In the genomic region with DNA sequence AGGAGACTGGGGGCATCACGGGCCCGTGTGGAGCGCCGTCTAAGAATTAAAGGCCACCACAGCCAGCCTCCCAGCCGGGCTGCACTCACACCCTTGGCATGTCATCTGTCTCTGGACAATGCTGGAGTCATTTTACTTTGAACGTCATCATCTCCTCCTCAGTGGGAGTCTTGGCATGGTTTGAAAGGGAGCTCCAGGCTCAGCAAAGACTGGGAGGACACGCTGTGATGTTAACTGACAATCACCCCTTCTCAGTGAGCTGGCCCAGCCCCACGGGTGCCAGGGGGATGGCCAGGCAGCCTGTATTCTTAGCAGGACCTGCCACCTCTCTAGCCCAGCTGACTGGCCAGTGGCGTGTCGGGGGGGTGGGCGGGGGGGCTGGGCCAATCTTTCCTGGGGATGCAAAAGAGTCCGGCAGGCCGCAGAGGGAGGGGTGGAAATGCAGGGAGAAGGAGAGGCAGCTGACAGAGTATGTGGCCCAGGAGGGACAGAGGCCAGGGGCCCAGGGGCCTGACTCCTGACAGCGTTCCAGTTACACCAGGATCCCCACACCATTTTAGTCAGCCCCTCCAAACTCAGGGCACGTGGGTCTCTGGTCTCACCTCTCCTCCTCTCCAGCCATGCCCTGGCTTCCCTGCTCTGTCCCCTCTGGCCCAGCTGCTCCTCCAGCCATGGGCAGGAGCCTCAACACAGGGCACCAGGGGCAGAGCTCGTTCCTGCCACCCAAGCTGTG, we compare ENCODE assay signal across 11 cellular contexts.
DNase-seq lines count a peak whose midpoint lies in the region; ATAC-seq and TF ChIP-seq lines count a peak whose summit lies in the region.
"Had no signal": no experiment of that assay in that cellular context is flagged by ENCODE, and none has a peak within 500 bp of the region (broad histone marks: within the 10 kb centered on the region; RNA-seq: fewer than 3 reads in every experiment).

No MANE protein-coding gene starts in this region.

- no peak for TF ChIP-seq CTCF in fibroblast of mammary gland (conservative IDR thresholded peaks at IDR 0.05; ENCODE audit: control insufficient read depth, insufficient read depth, low read depth, low read length)

- DNase-seq in activated CD4-positive, alpha-beta T cell treated with anti-CD3 and anti-CD28 coated beads, Interleukin-2, amount 10 ng/mL, durations not matched to agents 24 days and 14 days, result no peak
- DNase-seq in activated CD4-positive, alpha-beta T cell treated with anti-CD3 and anti-CD28 coated beads, Interleukin-2, amount 50 U/mL, for 48 hours, result no peak
- DNase-seq in activated CD4-positive, alpha-beta memory T cell treated with anti-CD3 and anti-CD28 coated beads, Interleukin-2, amount 10 ng/mL, durations not matched to agents 7 days and 5 days, result peak; percentile 11
- DNase-seq in fibroblast of mammary gland (ENCODE audit: low read depth), result peak; percentile 64
- peak; percentile 13 for DNase-seq in stimulated activated CD8-positive, alpha-beta memory T cell treated with anti-CD3 and anti-CD28 coated beads, Interleukin-4, amount 100 ng/mL, for 48 hours
- DNase-seq in NCI-H446 treated with DMSO at 0.1 percent for 48 hours (lab: John Stamatoyannopoulos, UW), result no peak
- DNase-seq in stimulated activated naive CD4-positive, alpha-beta T cell treated with Interleukin-2 at 50 U/mL for 16 hours (lab: John Stamatoyannopoulos, UW), result no peak

- no peak for ATAC-seq in GM18868 (IDR thresholded peaks at IDR 0.05; ENCODE audit: unreplicated experiment)
- ATAC-seq: WTC11 had no signal

- peak overlapping the region; percentile 78 for H3K4me3 Mint-ChIP-seq in activated CD4-positive, alpha-beta T cell treated with anti-CD3 and anti-CD28 coated beads, Interleukin-2, amount 10 ng/mL, durations not matched to agents 24 days and 14 days
- no peak overlapping the region for H3K4me3 Mint-ChIP-seq in activated CD4-positive, alpha-beta memory T cell treated with anti-CD3 and anti-CD28 coated beads, Interleukin-2, amount 10 ng/mL, durations not matched to agents 7 days and 5 days
- H3K4me3 Mint-ChIP-seq: type B pancreatic cell, WTC11 had no signal

- CTCF ChIA-PET in activated CD4-positive, alpha-beta memory T cell treated with anti-CD3 and anti-CD28 coated beads, Interleukin-2, amount 10 ng/mL, durations not matched to agents 7 days and 5 days (lab: Charles Lee), result no interaction called here

- POLR2A ChIA-PET in activated CD4-positive, alpha-beta memory T cell treated with anti-CD3 and anti-CD28 coated beads, Interleukin-2, amount 10 ng/mL, durations not matched to agents 7 days and 5 days (lab: Charles Lee), result interaction anchor here (1.0 to 1.1 kb wide), 3 partner anchors 9 to 58 kb away, joined by 3 to 6 read pairs (median 3); no protein-coding TSS in a partner anchor

- peaks cover 33% of the 10 kb centered on the region for H3K36me3 Mint-ChIP-seq in activated CD4-positive, alpha-beta T cell treated with anti-CD3 and anti-CD28 coated beads, Interleukin-2, amount 10 ng/mL, durations not matched to agents 24 days and 14 days (ENCODE audit: low read depth)
- H3K36me3 Mint-ChIP-seq in activated CD4-positive, alpha-beta memory T cell treated with anti-CD3 and anti-CD28 coated beads, Interleukin-2, amount 10 ng/mL, durations not matched to agents 7 days and 5 days (ENCODE audit: low read depth), result peaks cover 19% of the 10 kb centered on the region
- H3K36me3 Mint-ChIP-seq: type B pancreatic cell had no signal

- no peaks in the 10 kb centered on the region for H3K27me3 Mint-ChIP-seq in activated CD4-positive, alpha-beta T cell treated with anti-CD3 and anti-CD28 coated beads, Interleukin-2, amount 10 ng/mL, durations not matched to agents 24 days and 14 days
- H3K27me3 Mint-ChIP-seq in activated CD4-positive, alpha-beta memory T cell treated with anti-CD3 and anti-CD28 coated beads, Interleukin-2, amount 10 ng/mL, durations not matched to agents 7 days and 5 days, result peaks cover 1% of the 10 kb centered on the region
- H3K27me3 Mint-ChIP-seq: type B pancreatic cell had no signal

- H3K9me3 Mint-ChIP-seq in activated CD4-positive, alpha-beta T cell treated with anti-CD3 and anti-CD28 coated beads, Interleukin-2, amount 10 ng/mL, durations not matched to agents 24 days and 14 days, result no peaks in the 10 kb centered on the region
- no peaks in the 10 kb centered on the region for H3K9me3 Mint-ChIP-seq in activated CD4-positive, alpha-beta memory T cell treated with anti-CD3 and anti-CD28 coated beads, Interleukin-2, amount 10 ng/mL, durations not matched to agents 7 days and 5 days
- H3K9me3 Mint-ChIP-seq: type B pancreatic cell, WTC11 had no signal

- peaks cover 60% of the 10 kb centered on the region for H3K4me1 Mint-ChIP-seq in activated CD4-positive, alpha-beta T cell treated with anti-CD3 and anti-CD28 coated beads, Interleukin-2, amount 10 ng/mL, durations not matched to agents 24 days and 14 days
- peaks cover 41% of the 10 kb centered on the region for H3K4me1 Mint-ChIP-seq in activated CD4-positive, alpha-beta memory T cell treated with anti-CD3 and anti-CD28 coated beads, Interleukin-2, amount 10 ng/mL, durations not matched to agents 7 days and 5 days

- no peak overlapping the region for H3K4me3 ChIP-seq in fibroblast of mammary gland (ENCODE audit: control insufficient read depth, low read depth, low read length)
- H3K4me3 ChIP-seq: BLaER1 had no signal

- peak overlapping the region; percentile 80 for H3K27ac Mint-ChIP-seq in activated CD4-positive, alpha-beta T cell treated with anti-CD3 and anti-CD28 coated beads, Interleukin-2, amount 10 ng/mL, durations not matched to agents 24 days and 14 days
- no peak overlapping the region for H3K27ac Mint-ChIP-seq in activated CD4-positive, alpha-beta memory T cell treated with anti-CD3 and anti-CD28 coated beads, Interleukin-2, amount 10 ng/mL, durations not matched to agents 7 days and 5 days
- H3K27ac Mint-ChIP-seq: WTC11 had no signal

- intact Hi-C loops in activated CD4-positive, alpha-beta T cell treated with anti-CD3 and anti-CD28 coated beads, Interleukin-2, amount 10 ng/mL, durations not matched to agents 24 days and 14 days (cut with micrococcal nuclease), result no loop called here

Comparison
In these comparisons a context has a peak if more than half of its experiments do, and no peak if none do; other contexts are left out.
1. DNase-seq: peak in activated CD4-positive, alpha-beta memory T cell treated with anti-CD3 and anti-CD28 coated beads, Interleukin-2, amount 10 ng/mL, durations not matched to agents 7 days and 5 days (single experiment), fibroblast of mammary gland (single experiment) and stimulated activated CD8-positive, alpha-beta memory T cell treated with anti-CD3 and anti-CD28 coated beads, Interleukin-4, amount 100 ng/mL, for 48 hours (single experiment); none in activated CD4-positive, alpha-beta T cell treated with anti-CD3 and anti-CD28 coated beads, Interleukin-2, amount 10 ng/mL, durations not matched to agents 24 days and 14 days (single experiment), activated CD4-positive, alpha-beta T cell treated with anti-CD3 and anti-CD28 coated beads, Interleukin-2, amount 50 U/mL, for 48 hours (0 of 2), NCI-H446 treated with DMSO at 0.1 percent for 48 hours (single experiment) and stimulated activated naive CD4-positive, alpha-beta T cell treated with Interleukin-2 at 50 U/mL for 16 hours (single experiment).